In the genomic region with DNA sequence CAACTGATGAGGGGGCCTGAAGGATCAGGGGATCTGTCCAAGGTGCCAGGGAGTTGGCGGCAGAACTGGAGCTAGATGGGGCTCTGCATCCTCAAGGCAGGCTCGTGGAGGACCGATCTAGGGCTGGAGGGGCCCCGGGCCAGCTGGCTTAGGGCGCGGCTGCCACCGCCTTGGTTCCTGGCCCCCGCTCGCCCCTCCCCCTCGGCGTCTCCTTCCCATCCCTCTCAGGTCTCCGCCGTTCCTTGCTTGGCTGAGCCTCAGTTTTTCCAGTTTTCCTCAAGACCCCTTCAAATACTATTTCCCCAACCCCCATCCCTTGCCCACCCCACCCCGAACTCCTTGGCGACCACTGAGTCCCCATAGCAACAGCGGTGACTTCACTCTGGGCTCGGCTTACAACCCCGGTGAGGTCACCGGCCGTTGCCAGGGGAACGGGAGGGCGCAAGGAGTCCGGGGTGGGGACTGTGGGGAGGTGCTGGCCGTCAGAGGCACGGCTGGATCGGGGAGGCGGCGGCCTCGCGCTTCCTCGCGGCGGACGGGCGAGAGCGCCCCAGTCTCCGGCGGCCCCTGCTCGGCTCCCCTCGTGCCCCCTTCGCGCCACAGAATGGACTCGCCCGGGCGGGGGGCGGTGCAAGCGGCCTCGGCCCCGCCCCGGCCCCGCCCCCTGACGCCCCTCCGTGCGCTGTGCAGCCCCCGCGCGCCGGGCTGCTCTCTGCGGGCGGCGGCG, we compare ENCODE assay signal across 9 cellular contexts. TPM values are rescaled to one million over a fixed set of nuclear protein-coding genes. Genes with fewer than 3 reads are reported as not detected.
DNase-seq lines count a peak whose midpoint lies in the region; ATAC-seq lines count a peak whose summit lies in the region.
"Had no signal": no experiment of that assay in that cellular context is flagged by ENCODE, and none has a peak within 500 bp of the region (broad histone marks: within the 10 kb centered on the region; RNA-seq: fewer than 3 reads in every experiment).

No MANE protein-coding gene starts in this region.

- H3K27ac ChIP-seq in cingulate gyrus (ENCODE audit: low read depth, low read length), result peak overlapping the region; percentile 91

- DNase-seq in Daoy (ENCODE audit: low read depth) (peak; percentile 94), NCI-H2196 treated with DMSO at 0.1 percent for 48 hours (lab: John Stamatoyannopoulos, UW; ENCODE audit: unreplicated experiment) (peak; percentile 78), kidney glomerular epithelial cell (lab: John Stamatoyannopoulos, UW) (peak; percentile 43)
- peak; percentile 46 to 50 for DNase-seq in activated CD4-positive, alpha-beta T cell treated with anti-CD3 and anti-CD28 coated beads for 4 hours
- peak; percentile 44 for DNase-seq in stimulated activated CD4-positive, alpha-beta T cell treated with anti-CD3 and anti-CD28 coated beads, Interleukin-12 subunit alpha, Interleukin-12 subunit beta, amount 100 ng/mL, for 4 hours
- DNase-seq in NK-92 treated with Interleukin-12 subunit alpha and Interleukin-12 subunit beta, amount 100 ng/mL, for 24 hours (lab: John Stamatoyannopoulos, UW), result no peak

- ATAC-seq in HG02840 (IDR thresholded peaks at IDR 0.05; ENCODE audit: low FRiP score, unreplicated experiment), result peak; percentile 52

RNA-seq across cellular contexts. Expression of gene FREY1, which starts 7.5 kb away (rescaled TPM):
- 0.23 and 0.39 TPM in 2 replicates for total RNA-seq in Daoy (2014; rRNA removed; shearing (Covaris generic))

RNA-seq across cellular contexts. Expression of gene MAPK8IP1, which starts 14.2 kb away (rescaled TPM):
- total RNA-seq in Daoy (2014; rRNA removed; shearing (Covaris generic)), result 6.6 and 8.5 TPM in 2 replicates

RNA-seq across cellular contexts. Expression of gene PEX16, which starts 18.1 kb away (rescaled TPM):
- total RNA-seq in Daoy (2014; rRNA removed; shearing (Covaris generic)), result 26.8 and 35.7 TPM in 2 replicates

RNA-seq across cellular contexts. Expression of gene LARGE2, which starts 22.8 kb away (rescaled TPM):
- 0.92 and 1.0 TPM in 2 replicates for total RNA-seq in Daoy (2014; rRNA removed; shearing (Covaris generic))
- total RNA-seq: glomerular endothelial cell had no signal

RNA-seq across cellular contexts. Expression of gene CRY2, which starts 52.3 kb away (rescaled TPM):
- total RNA-seq in Daoy (2014; rRNA removed; shearing (Covaris generic)), result 5.3 and 14.7 TPM in 2 replicates
